ENCODE assay signal across 10 cellular contexts in genomic region chr18:58556333-58557012, GRCh38.
DNase-seq lines count a peak whose midpoint lies in the region; ATAC-seq and TF ChIP-seq lines count a peak whose summit lies in the region.
"Had no signal": no experiment of that assay in that cellular context is flagged by ENCODE, and none has a peak within 500 bp of the region (broad histone marks: within the 10 kb centered on the region; RNA-seq: fewer than 3 reads in every experiment).

No MANE protein-coding gene starts in this region.

- H3K9me3 Mint-ChIP-seq in brain, result peaks cover 5 to 15% (median 12%) of the 10 kb centered on the region in 5 experiments
- peaks cover 6% of the 10 kb centered on the region for H3K9me3 Mint-ChIP-seq in neural crest cell
- peaks cover 12% of the 10 kb centered on the region for H3K9me3 Mint-ChIP-seq in activated CD4-positive, alpha-beta T cell treated with anti-CD3 and anti-CD28 coated beads for 36 hours (ENCODE audit: low read depth)

- peak overlapping the region in 3 of 5 experiments; percentile 69 to 83 (median 73) for H3K27ac Mint-ChIP-seq in brain
- peak overlapping the region; percentile 23 for H3K27ac Mint-ChIP-seq in neural crest cell (ENCODE audit: unreplicated experiment)
- no peak overlapping the region for H3K27ac Mint-ChIP-seq in activated CD4-positive, alpha-beta T cell treated with anti-CD3 and anti-CD28 coated beads for 36 hours
- H3K27ac Mint-ChIP-seq: activated CD4-positive, alpha-beta memory T cell treated with anti-CD3 and anti-CD28 coated beads, Interleukin-2, amount 10 ng/mL, durations not matched to agents 7 days and 5 days; natural killer cell treated with Interleukin-12 subunit alpha and Interleukin-12 subunit beta and Interleukin-15 and Interleukin-18, amount 100 ng/mL, for 72 hours had no signal

- H3K36me3 Mint-ChIP-seq in brain (peaks cover 5% of the 10 kb centered on the region), neural crest cell (ENCODE audit: low read depth) (no peaks in the 10 kb centered on the region)
- H3K36me3 Mint-ChIP-seq in activated CD4-positive, alpha-beta T cell treated with anti-CD3 and anti-CD28 coated beads for 36 hours (ENCODE audit: low read depth), result peaks cover 3% of the 10 kb centered on the region

- ATAC-seq in GM18520 (IDR thresholded peaks at IDR 0.05; ENCODE audit: unreplicated experiment), result peak; percentile 23
- ATAC-seq in HG03175 (IDR thresholded peaks at IDR 0.05; ENCODE audit: unreplicated experiment), result peak; percentile 18
- ATAC-seq in activated CD4-positive, alpha-beta T cell treated with anti-CD3 and anti-CD28 coated beads for 36 hours, result no peak
- ATAC-seq in GM19467 (IDR thresholded peaks at IDR 0.05; ENCODE audit: unreplicated experiment), result no peak

- TF ChIP-seq CTCF in brain (conservative IDR thresholded peaks at IDR 0.05) (no peak), neural crest cell (conservative IDR thresholded peaks at IDR 0.05) (no peak)

- DNase-seq in neural crest cell (ENCODE audit: low read depth, low spot score), result no peak
- DNase-seq in activated CD4-positive, alpha-beta T cell treated with anti-CD3 and anti-CD28 coated beads for 36 hours, result no peak
- no peak for DNase-seq in stimulated activated CD4-positive, alpha-beta T cell treated with anti-CD3 and anti-CD28 coated beads, Interleukin-2, amount 100 ng/mL, for 24 hours
- no peak for DNase-seq in central memory CD4-positive, alpha-beta T cell
- DNase-seq: activated CD4-positive, alpha-beta memory T cell treated with anti-CD3 and anti-CD28 coated beads, Interleukin-2, amount 10 ng/mL, durations not matched to agents 7 days and 5 days had no signal

- intact Hi-C loops in activated CD4-positive, alpha-beta T cell treated with anti-CD3 and anti-CD28 coated beads for 36 hours (cut with DNase I, micrococcal nuclease), result no loop called here

- H3K27me3 Mint-ChIP-seq in brain (peaks cover 7% of the 10 kb centered on the region), neural crest cell (ENCODE audit: low read depth) (no peaks in the 10 kb centered on the region)
- H3K27me3 Mint-ChIP-seq in activated CD4-positive, alpha-beta T cell treated with anti-CD3 and anti-CD28 coated beads for 36 hours, result no peaks in the 10 kb centered on the region
- H3K27me3 Mint-ChIP-seq: activated CD4-positive, alpha-beta memory T cell treated with anti-CD3 and anti-CD28 coated beads, Interleukin-2, amount 10 ng/mL, durations not matched to agents 7 days and 5 days had no signal

- CTCF ChIA-PET in activated CD4-positive, alpha-beta T cell treated with anti-CD3 and anti-CD28 coated beads for 36 hours (lab: Charles Lee), result interaction anchor here (0.6 kb wide), 1 partner anchor 43 kb away, joined by 3 read pairs; no protein-coding TSS in a partner anchor

- POLR2A ChIA-PET in activated CD4-positive, alpha-beta T cell treated with anti-CD3 and anti-CD28 coated beads for 36 hours (lab: Charles Lee), result no interaction called here

- peaks cover 21% of the 10 kb centered on the region for H3K4me1 Mint-ChIP-seq in brain
- peaks cover 5% of the 10 kb centered on the region for H3K4me1 Mint-ChIP-seq in neural crest cell
- peaks cover 21% of the 10 kb centered on the region for H3K4me1 Mint-ChIP-seq in activated CD4-positive, alpha-beta T cell treated with anti-CD3 and anti-CD28 coated beads for 36 hours

- peak overlapping the region in 2 of 5 experiments; percentile 12 to 43 for H3K4me3 Mint-ChIP-seq in brain
- no peak overlapping the region for H3K4me3 Mint-ChIP-seq in neural crest cell
- H3K4me3 Mint-ChIP-seq in activated CD4-positive, alpha-beta T cell treated with anti-CD3 and anti-CD28 coated beads for 36 hours, result no peak overlapping the region
- H3K4me3 Mint-ChIP-seq: activated CD4-positive, alpha-beta memory T cell treated with anti-CD3 and anti-CD28 coated beads, Interleukin-2, amount 10 ng/mL, durations not matched to agents 7 days and 5 days; natural killer cell treated with Interleukin-12 subunit alpha and Interleukin-12 subunit beta and Interleukin-15 and Interleukin-18, amount 100 ng/mL, for 72 hours had no signal

Comparison
In these comparisons a context has a peak if more than half of its experiments do, and no peak if none do; other contexts are left out.
1. ATAC-seq: peak in GM18520 (single experiment) and HG03175 (single experiment); none in activated CD4-positive, alpha-beta T cell treated with anti-CD3 and anti-CD28 coated beads for 36 hours (single experiment) and GM19467 (single experiment).